ENCODE assay signal across 1 cellular context in the genomic region with DNA sequence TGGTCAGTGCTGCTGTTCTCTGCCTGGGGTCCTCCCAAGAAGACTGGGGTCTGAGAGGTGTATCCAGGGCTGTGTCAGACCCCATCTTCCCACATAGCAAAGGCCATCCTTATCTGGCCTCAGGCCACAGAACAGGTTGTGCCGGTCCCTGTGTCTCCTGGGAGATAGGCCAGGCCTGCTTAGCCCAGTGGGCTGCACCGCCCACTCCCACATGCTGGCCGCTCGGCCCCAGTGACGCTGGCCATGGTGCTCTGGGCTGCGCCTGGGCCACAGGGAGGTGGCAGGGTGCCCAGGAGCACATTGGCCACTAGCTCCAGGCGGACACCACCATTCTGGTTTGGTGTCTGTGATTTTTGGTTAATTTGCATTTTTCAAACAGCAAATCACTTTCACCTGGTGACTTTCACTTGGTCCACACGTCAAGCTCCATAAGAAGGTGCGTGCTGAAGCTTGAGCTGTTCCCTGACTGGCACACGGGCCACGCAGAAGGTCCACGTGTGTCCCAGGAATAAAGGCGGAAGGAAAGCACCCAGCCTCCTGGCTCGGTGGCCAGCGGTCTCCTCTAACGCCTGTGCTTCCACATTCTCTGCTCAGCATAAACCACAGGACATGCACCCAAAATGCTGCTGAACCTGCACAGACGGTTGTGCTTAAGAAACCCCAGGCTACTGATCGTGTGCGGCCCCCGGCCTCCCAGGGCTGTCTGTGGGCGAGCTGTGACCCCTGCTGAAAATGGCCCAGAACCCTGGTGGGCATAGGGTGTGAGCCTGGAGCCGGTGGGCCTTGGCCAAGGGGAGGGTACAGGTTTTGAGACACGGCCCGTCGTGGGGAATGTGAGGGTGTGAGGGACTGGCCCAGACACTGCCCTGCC.
TF ChIP-seq lines count a peak whose summit lies in the region.

No MANE protein-coding gene starts in this region.

TF ChIP-seq in GM12878, 131 proteins besides CTCF, POLR2A, EP300 and RAD21 (continued from another document):
- TF ChIP-seq, protein P1, sequence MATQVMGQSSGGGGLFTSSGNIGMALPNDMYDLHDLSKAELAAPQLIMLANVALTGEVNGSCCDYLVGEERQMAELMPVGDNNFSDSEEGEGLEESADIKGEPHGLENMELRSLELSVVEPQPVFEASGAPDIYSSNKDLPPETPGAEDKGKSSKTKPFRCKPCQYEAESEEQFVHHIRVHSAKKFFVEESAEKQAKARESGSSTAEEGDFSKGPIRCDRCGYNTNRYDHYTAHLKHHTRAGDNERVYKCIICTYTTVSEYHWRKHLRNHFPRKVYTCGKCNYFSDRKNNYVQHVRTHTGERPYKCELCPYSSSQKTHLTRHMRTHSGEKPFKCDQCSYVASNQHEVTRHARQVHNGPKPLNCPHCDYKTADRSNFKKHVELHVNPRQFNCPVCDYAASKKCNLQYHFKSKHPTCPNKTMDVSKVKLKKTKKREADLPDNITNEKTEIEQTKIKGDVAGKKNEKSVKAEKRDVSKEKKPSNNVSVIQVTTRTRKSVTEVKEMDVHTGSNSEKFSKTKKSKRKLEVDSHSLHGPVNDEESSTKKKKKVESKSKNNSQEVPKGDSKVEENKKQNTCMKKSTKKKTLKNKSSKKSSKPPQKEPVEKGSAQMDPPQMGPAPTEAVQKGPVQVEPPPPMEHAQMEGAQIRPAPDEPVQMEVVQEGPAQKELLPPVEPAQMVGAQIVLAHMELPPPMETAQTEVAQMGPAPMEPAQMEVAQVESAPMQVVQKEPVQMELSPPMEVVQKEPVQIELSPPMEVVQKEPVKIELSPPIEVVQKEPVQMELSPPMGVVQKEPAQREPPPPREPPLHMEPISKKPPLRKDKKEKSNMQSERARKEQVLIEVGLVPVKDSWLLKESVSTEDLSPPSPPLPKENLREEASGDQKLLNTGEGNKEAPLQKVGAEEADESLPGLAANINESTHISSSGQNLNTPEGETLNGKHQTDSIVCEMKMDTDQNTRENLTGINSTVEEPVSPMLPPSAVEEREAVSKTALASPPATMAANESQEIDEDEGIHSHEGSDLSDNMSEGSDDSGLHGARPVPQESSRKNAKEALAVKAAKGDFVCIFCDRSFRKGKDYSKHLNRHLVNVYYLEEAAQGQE (IDR thresholded peaks at IDR 0.05; ENCODE audit: low read depth, low read length): peak; percentile 27; the same call in 1 of the 2 replicates
- no peak for TF ChIP-seq IKZF2 (IDR thresholded peaks at IDR 0.05)
TF ChIP-seq in GM12878: peak in this region for 1.
